ENCODE assay signal across 8 cellular contexts in the genomic region with DNA sequence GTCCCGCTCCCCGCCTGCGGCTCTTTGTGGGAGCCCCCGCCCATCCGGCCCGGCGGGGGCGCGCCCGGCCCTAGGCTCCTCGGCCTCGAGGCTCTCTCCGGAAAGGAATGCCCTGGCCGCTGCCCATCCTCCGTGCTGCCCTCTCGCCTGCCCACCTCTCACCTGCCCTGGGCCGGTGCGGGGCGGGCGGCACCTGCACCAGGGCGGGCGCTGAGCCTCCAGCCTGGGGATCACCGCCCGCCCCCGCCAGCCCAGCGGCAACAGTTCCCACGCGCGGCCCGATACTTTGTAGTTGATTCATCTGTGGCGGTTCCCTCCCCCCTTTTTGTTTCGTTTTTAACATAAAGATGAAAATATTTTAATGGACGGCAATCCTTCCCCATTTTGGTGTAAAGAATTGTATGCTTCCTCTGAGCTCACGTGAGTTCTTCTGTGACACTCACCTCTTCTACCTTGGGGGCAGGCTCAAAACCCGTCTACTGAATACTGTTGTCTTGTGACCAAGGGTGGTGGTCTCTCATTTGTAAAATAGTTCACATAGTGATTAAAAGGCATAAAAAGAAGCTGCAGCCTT. TPM values are rescaled to one million over a fixed set of nuclear protein-coding genes. Genes with fewer than 3 reads are reported as not detected.
DNase-seq lines count a peak whose midpoint lies in the region; ATAC-seq and TF ChIP-seq lines count a peak whose summit lies in the region.

No MANE protein-coding gene starts in this region.

- in situ Hi-C loops in ACHN (cut with HindIII; ENCODE audit: low pct_ligation_motif_present, low pct_unique_long_range_greater_than_20kb, low sequenced_read_pairs): no loop called here

- H3K36me3 Mint-ChIP-seq in MCF 10A (ENCODE audit: insufficient read depth, unreplicated experiment): peaks cover 16% of the 10 kb centered on the region

- TF ChIP-seq CTCF in HFF-Myc (IDR thresholded peaks at IDR 0.05; ENCODE audit: low read depth, low read length, missing control alignments) (no peak), WERI-Rb-1 (IDR thresholded peaks at IDR 0.05; ENCODE audit: low read depth, low read length) (no peak), MCF 10A (IDR thresholded peaks at IDR 0.05; ENCODE audit: unreplicated experiment) (no peak), lower leg skin (IDR thresholded peaks at IDR 0.05) (no peak)

- POLR2A ChIA-PET in MCF 10A (lab: Yijun Ruan, JAX): interaction anchor here (0.6 to 5.1 kb wide), 16 partner anchors 23 to 337 kb away, joined by 3 to 59 read pairs (median 4); a partner anchor contains a TSS

- H3K4me3 ChIP-seq in HFF-Myc (replicated peaks; ENCODE audit: low read depth, low read length) (peak overlapping the region; percentile 63), WERI-Rb-1 (ENCODE audit: low read depth, low read length) (peak overlapping the region; percentile 58), lower leg skin (ENCODE audit: low read depth, poor library complexity, severe bottlenecking) (peak overlapping the region; percentile 58)

- DNase-seq in ACHN (peak; percentile 2), HFF-Myc (ENCODE audit: extremely low read depth, low read depth) (no peak), WERI-Rb-1 (no peak), MCF 10A (ENCODE audit: unreplicated experiment) (peak; percentile 37), lower leg skin (ENCODE audit: low spot score in 2 of 2) (no peak), NCI-H1105 treated with DMSO at 0.1 percent for 48 hours (lab: John Stamatoyannopoulos, UW) (no peak)
- peak; percentile 71 to 76 for DNase-seq in stimulated activated CD8-positive, alpha-beta memory T cell treated with anti-CD3 and anti-CD28 coated beads, Interleukin-15, amount 100 ng/mL, for 48 hours (ENCODE audit: low read depth in 2 of 2)

- intact Hi-C loops in MCF 10A (cut with micrococcal nuclease): loop anchor here (1.0 to 5.0 kb wide), 3 partner anchors 34 to 160 kb away; no protein-coding TSS in a partner anchor
- intact Hi-C loops in lower leg skin (cut with DNase I; ENCODE audit: low total_unique reads): loop anchor here (5.0 kb wide), 2 partner anchors 39 to 111 kb away; no protein-coding TSS in a partner anchor

- no peaks in the 10 kb centered on the region for H3K27me3 Mint-ChIP-seq in MCF 10A (ENCODE audit: insufficient read depth, unreplicated experiment)

- peak overlapping the region; percentile 64 for H3K27ac ChIP-seq in WERI-Rb-1

- peak overlapping the region; percentile 62 for H3K27ac Mint-ChIP-seq in MCF 10A (ENCODE audit: low read depth, unreplicated experiment)

- peak overlapping the region; percentile 95 for H3K4me3 Mint-ChIP-seq in MCF 10A (ENCODE audit: unreplicated experiment)

- H3K9me3 ChIP-seq in WERI-Rb-1 (ENCODE audit: severe bottlenecking): no peaks in the 10 kb centered on the region

- no peaks in the 10 kb centered on the region for H3K9me3 Mint-ChIP-seq in MCF 10A (ENCODE audit: unreplicated experiment)

- H3K27me3 ChIP-seq in WERI-Rb-1 (ENCODE audit: insufficient read depth, low read depth, severe bottlenecking): no peaks in the 10 kb centered on the region

- 0 to 1% methylated on average over 24 to 35 of the region's 35 CpGs for WGBS in lower leg skin, 2 donors

- no peak for TF ChIP-seq POLR2A in lower leg skin (IDR thresholded peaks at IDR 0.05)

- no peak for ATAC-seq in GM18520 (IDR thresholded peaks at IDR 0.05; ENCODE audit: unreplicated experiment)

- BruUV-seq in MCF 10A (replicated peaks; lab: Mats Ljungman, UMichigan): TSS peak; percentile 21

- H3K36me3 ChIP-seq in WERI-Rb-1: no peaks in the 10 kb centered on the region

- peaks cover 34% of the 10 kb centered on the region for H3K4me1 Mint-ChIP-seq in MCF 10A (ENCODE audit: insufficient read depth, unreplicated experiment)

- CTCF ChIA-PET in MCF 10A (lab: Yijun Ruan, JAX): interaction anchor here (0.6 to 2.4 kb wide), 7 partner anchors 13 to 1269 kb away, joined by 3 to 17 read pairs (median 6); no protein-coding TSS in a partner anchor

RNA-seq across cellular contexts. Expression of a gene that starts 1.9 kb away (rescaled TPM):
- total RNA-seq in MCF 10A (2022): 83.1 and 110 TPM in 2 replicates
- 100 to 1,000 TPM in 2 of 4 donors, 10 to 100 TPM in 2; 50.8 to 151 (median 98.7) TPM for total RNA-seq in lower leg skin

Comparison
In these comparisons a context has a peak if more than half of its experiments do, and no peak if none do; other contexts are left out.
1. DNase-seq: peak in ACHN (single experiment), MCF 10A (single experiment) and stimulated activated CD8-positive, alpha-beta memory T cell treated with anti-CD3 and anti-CD28 coated beads, Interleukin-15, amount 100 ng/mL, for 48 hours (2 of 2); none in HFF-Myc (single experiment), WERI-Rb-1 (single experiment), lower leg skin (0 of 2) and NCI-H1105 treated with DMSO at 0.1 percent for 48 hours (single experiment).
2. Peak in every context shown above with its lines, with median percentiles within 50 percentile points of each other: H3K4me3 ChIP-seq.